1 cellular context compared by ENCODE assay signal in the genomic region with DNA sequence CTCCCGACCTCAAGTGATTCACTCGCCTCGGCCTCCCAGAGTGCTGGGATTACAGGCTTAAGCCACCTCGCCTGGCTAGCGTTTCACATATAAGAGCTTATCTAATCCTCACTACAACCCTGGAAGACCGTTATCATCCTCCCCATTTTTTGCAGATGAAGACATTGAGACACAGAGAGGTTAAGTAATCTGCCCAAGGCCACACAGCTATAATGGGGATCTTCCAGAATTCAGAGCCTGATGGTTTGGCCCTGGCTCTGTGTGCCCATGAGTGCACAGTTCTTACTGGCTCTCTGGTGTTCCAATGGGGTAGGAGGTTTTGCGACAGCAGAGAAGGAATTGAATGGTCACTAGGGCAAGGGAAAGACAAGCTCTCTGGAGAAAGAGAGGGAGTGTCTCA.
A peak's percentile ranks its signal among the peaks of the same experiment; 100 is the strongest.
TF ChIP-seq lines count a peak whose summit lies in the region.

No MANE protein-coding gene starts in this region.

TF ChIP-seq in A549, 52 proteins besides CTCF, POLR2A, EP300 and RAD21 (continued from another document):
- TF ChIP-seq ESRRA (IDR thresholded peaks at IDR 0.05; ENCODE audit: borderline replicate concordance, low read length) (no peak), NR3C1 (IDR thresholded peaks at IDR 0.05) (no peak), FOSL2 (IDR thresholded peaks at IDR 0.05) (no peak), FOSL2 (CRISPR knock-in tag; IDR thresholded peaks at IDR 0.05) (no peak), FOXS1 (CRISPR knock-in tag; IDR thresholded peaks at IDR 0.05) (no peak), KDM1A (IDR thresholded peaks at IDR 0.05; ENCODE audit: low read depth) (peak; percentile 60; the same call in 1 of the 2 replicates), JUN (IDR thresholded peaks at IDR 0.05) (no peak), MAX (IDR thresholded peaks at IDR 0.05) (no peak)
- TF ChIP-seq, protein P1, sequence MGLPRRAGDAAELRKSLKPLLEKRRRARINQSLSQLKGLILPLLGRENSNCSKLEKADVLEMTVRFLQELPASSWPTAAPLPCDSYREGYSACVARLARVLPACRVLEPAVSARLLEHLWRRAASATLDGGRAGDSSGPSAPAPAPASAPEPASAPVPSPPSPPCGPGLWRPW (IDR thresholded peaks at IDR 0.05) = no peak
